8 cellular contexts compared by ENCODE assay signal in the genomic region with DNA sequence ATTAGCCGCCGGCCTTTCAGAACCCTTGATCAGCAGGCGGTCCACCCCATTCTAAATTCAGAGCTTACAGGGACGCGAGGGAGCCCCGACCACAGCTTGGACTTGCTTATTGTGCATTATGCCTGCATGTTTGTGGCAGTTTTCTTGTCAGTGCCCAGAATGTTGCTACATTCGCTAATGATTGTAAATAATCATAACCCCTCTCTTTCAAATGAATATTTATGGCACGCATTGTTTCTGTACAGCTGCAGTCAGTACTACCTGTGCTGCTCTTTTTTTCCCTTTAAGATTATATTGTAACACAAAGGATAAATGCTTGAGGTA. TPM values are rescaled to one million over a fixed set of nuclear protein-coding genes. Genes with fewer than 3 reads are reported as not detected.
DNase-seq lines count a peak whose midpoint lies in the region; ATAC-seq and FAIRE-seq lines count a peak whose summit lies in the region.

No MANE protein-coding gene starts in this region.

- intact Hi-C loops in sciatic nerve (cut with DNase I) = no loop called here

- no peak overlapping the region for H3K9ac ChIP-seq in stomach smooth muscle (ENCODE audit: low read length in 2 of 2)

- no peaks in the 10 kb centered on the region for H3K9me3 Mint-ChIP-seq in T-helper 1 cell treated with Interleukin-12 subunit alpha and Interleukin-12 subunit beta and Interleukin-4 antibody, amounts not matched to agents 30 μg/mL and 1 μg/mL, for 36 hours
- H3K9me3 Mint-ChIP-seq in activated naive CD8-positive, alpha-beta T cell treated with anti-CD3 and anti-CD28 coated beads for 36 hours = no peaks in the 10 kb centered on the region
- no peaks in the 10 kb centered on the region for H3K9me3 Mint-ChIP-seq in immature natural killer cell

- no peak for ATAC-seq in sciatic nerve

- peaks cover 3% of the 10 kb centered on the region for H3K27me3 Mint-ChIP-seq in T-helper 1 cell treated with Interleukin-12 subunit alpha and Interleukin-12 subunit beta and Interleukin-4 antibody, amounts not matched to agents 30 μg/mL and 1 μg/mL, for 36 hours (ENCODE audit: low read depth)
- peaks cover 4% of the 10 kb centered on the region for H3K27me3 Mint-ChIP-seq in activated naive CD8-positive, alpha-beta T cell treated with anti-CD3 and anti-CD28 coated beads for 36 hours
- peaks cover 7 to 23% (median 18%) of the 10 kb centered on the region in 3 donors for H3K27me3 Mint-ChIP-seq in immature natural killer cell (ENCODE audit: low read depth in 3 of 3)

- no peaks in the 10 kb centered on the region for H3K36me3 ChIP-seq in stomach smooth muscle (ENCODE audit: control insufficient read depth in 2 of 2, insufficient read depth in 2 of 2, low read length in 2 of 2)

- peaks cover 4% of the 10 kb centered on the region for H3K36me3 Mint-ChIP-seq in T-helper 1 cell treated with Interleukin-12 subunit alpha and Interleukin-12 subunit beta and Interleukin-4 antibody, amounts not matched to agents 30 μg/mL and 1 μg/mL, for 36 hours (ENCODE audit: low read depth)
- peaks cover 4% of the 10 kb centered on the region for H3K36me3 Mint-ChIP-seq in activated naive CD8-positive, alpha-beta T cell treated with anti-CD3 and anti-CD28 coated beads for 36 hours
- no peaks in the 10 kb centered on the region for H3K36me3 Mint-ChIP-seq in immature natural killer cell

- H3K9me3 ChIP-seq in stomach smooth muscle (ENCODE audit: control insufficient read depth in 2 of 2, low read length in 2 of 2) = no peaks in the 10 kb centered on the region

- peak overlapping the region; percentile 81 for H3K4me3 Mint-ChIP-seq in T-helper 1 cell treated with Interleukin-12 subunit alpha and Interleukin-12 subunit beta and Interleukin-4 antibody, amounts not matched to agents 30 μg/mL and 1 μg/mL, for 36 hours
- H3K4me3 Mint-ChIP-seq in activated naive CD8-positive, alpha-beta T cell treated with anti-CD3 and anti-CD28 coated beads for 36 hours = peak overlapping the region; percentile 82
- H3K4me3 Mint-ChIP-seq in immature natural killer cell = peak overlapping the region; percentile 75 to 86 (median 80)

- peaks cover 18% of the 10 kb centered on the region for H3K4me1 ChIP-seq in stomach smooth muscle (ENCODE audit: control insufficient read depth, insufficient read depth, low read length)

- no peaks in the 10 kb centered on the region for H3K27me3 ChIP-seq in stomach smooth muscle (ENCODE audit: control insufficient read depth in 1 of 2, insufficient read depth in 2 of 2, low read length in 2 of 2)

- peak overlapping the region; percentile 68 for H3K27ac Mint-ChIP-seq in T-helper 1 cell treated with Interleukin-12 subunit alpha and Interleukin-12 subunit beta and Interleukin-4 antibody, amounts not matched to agents 30 μg/mL and 1 μg/mL, for 36 hours
- H3K27ac Mint-ChIP-seq in activated naive CD8-positive, alpha-beta T cell treated with anti-CD3 and anti-CD28 coated beads for 36 hours = peak overlapping the region; percentile 85
- peak overlapping the region; percentile 81 to 89 (median 85) for H3K27ac Mint-ChIP-seq in immature natural killer cell

- peak overlapping the region; percentile 17 to 88 for H3K4me3 ChIP-seq in stomach smooth muscle (ENCODE audit: low read length in 2 of 2)

- H3K4me1 Mint-ChIP-seq in T-helper 1 cell treated with Interleukin-12 subunit alpha and Interleukin-12 subunit beta and Interleukin-4 antibody, amounts not matched to agents 30 μg/mL and 1 μg/mL, for 36 hours (ENCODE audit: low read depth) = peaks cover 35% of the 10 kb centered on the region
- peaks cover 33% of the 10 kb centered on the region for H3K4me1 Mint-ChIP-seq in activated naive CD8-positive, alpha-beta T cell treated with anti-CD3 and anti-CD28 coated beads for 36 hours
- peaks cover 40 to 54% of the 10 kb centered on the region in 2 donors for H3K4me1 Mint-ChIP-seq in immature natural killer cell

- no peak for FAIRE-seq in frontal cortex (lab: Jason Lieb, UNC)

- DNase-seq in T-helper 1 cell (no peak), immature natural killer cell (no peak), sciatic nerve (ENCODE audit: low spot score) (no peak), frontal cortex (ENCODE audit: low spot score in 2 of 2) (no peak)
- DNase-seq in activated naive CD8-positive, alpha-beta T cell treated with anti-CD3 and anti-CD28 coated beads for 36 hours = no peak
- DNase-seq in stimulated activated CD4-positive, alpha-beta T cell treated with anti-CD3 and anti-CD28 coated beads, Interleukin-12 subunit alpha, Interleukin-12 subunit beta, amount 100 ng/mL, for 4 hours = no peak

- H3K27ac ChIP-seq in stomach smooth muscle (ENCODE audit: low read length) = no peak overlapping the region

RNA-seq across cellular contexts. Expression of a gene that starts 0.3 kb away (rescaled TPM):
- 10 to 100 TPM; 22.6 to 26.1 TPM for total RNA-seq in activated naive CD8-positive, alpha-beta T cell treated with anti-CD3 and anti-CD28 coated beads for 36 hours
- polyA plus RNA-seq in immature natural killer cell = 10 to 100 TPM; 33.3 to 53.3 (median 40.5) TPM
- total RNA-seq in sciatic nerve = 50.2 TPM
- total RNA-seq in frontal cortex = 51.4 TPM

RNA-seq across cellular contexts. Expression of a gene that starts 4.5 kb away (rescaled TPM):
- total RNA-seq in activated naive CD8-positive, alpha-beta T cell treated with anti-CD3 and anti-CD28 coated beads for 36 hours = 10 to 100 TPM; 55.4 to 56.1 TPM
- 1 to 10 TPM; 3.8 to 7.2 (median 5.0) TPM for polyA plus RNA-seq in immature natural killer cell
- total RNA-seq in sciatic nerve = 9.5 TPM
- 20.8 TPM for total RNA-seq in frontal cortex

RNA-seq across cellular contexts. Expression of a gene that starts 44.8 kb away (rescaled TPM):
- total RNA-seq in activated naive CD8-positive, alpha-beta T cell treated with anti-CD3 and anti-CD28 coated beads for 36 hours = under 1 TPM; 0.14 to 0.26 TPM
- under 1 TPM in 1 of 3 donors, not detected in 2; 0.08 TPM for polyA plus RNA-seq in immature natural killer cell
- total RNA-seq in sciatic nerve (13.4 TPM), frontal cortex (12.2 TPM)

Comparison
In these comparisons a context has a peak if more than half of its experiments do, and no peak if none do; other contexts are left out.
1. RNA of a gene that starts 44.8 kb away (total RNA-seq): 13.4 TPM in sciatic nerve (single experiment) and 12.2 TPM in frontal cortex (single experiment); 0.14 to 0.26 TPM in activated naive CD8-positive, alpha-beta T cell treated with anti-CD3 and anti-CD28 coated beads for 36 hours; every median in the first group is over 10 times any median in the second.
2. Peak in every context shown above with its lines, with median percentiles within 50 percentile points of each other: H3K27ac Mint-ChIP-seq and H3K4me3 Mint-ChIP-seq.